In the genomic region with DNA sequence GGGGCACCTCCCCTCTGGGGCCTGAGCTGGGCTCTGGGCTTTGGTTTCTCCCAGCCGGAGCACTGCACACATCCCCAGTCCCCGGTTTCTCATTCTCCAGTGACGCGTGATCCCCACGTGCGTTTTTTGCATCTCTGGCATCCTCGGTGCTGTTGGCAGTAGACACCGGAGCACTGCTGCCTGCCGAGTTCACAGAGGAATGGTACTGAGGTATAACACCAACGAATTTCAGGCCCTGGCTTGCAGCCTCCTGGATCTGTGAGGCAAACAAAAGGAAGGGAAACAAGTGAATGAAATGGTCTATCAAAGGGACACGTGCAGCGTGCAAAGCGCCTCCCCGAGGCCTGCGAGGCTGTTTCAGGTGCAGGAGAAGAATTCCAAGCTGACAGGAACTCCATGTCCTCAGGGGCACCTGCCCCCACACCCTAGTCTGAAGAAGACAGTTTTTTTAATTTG, we compare ENCODE assay signal across 15 cellular contexts.
DNase-seq lines count a peak whose midpoint lies in the region; ATAC-seq and TF ChIP-seq lines count a peak whose summit lies in the region.
"Had no signal": no experiment of that assay in that cellular context is flagged by ENCODE, and none has a peak within 500 bp of the region (broad histone marks: within the 10 kb centered on the region; RNA-seq: fewer than 3 reads in every experiment).

No MANE protein-coding gene starts in this region.

- no peak for TF ChIP-seq CTCF in HFFc6 (IDR thresholded peaks at IDR 0.05)

- H3K4me3 Mint-ChIP-seq in T-helper 1 cell treated with Interleukin-12 subunit alpha and Interleukin-12 subunit beta and Interleukin-4 antibody, amounts not matched to agents 30 μg/mL and 1 μg/mL, for 36 hours = peak overlapping the region; percentile 54
- H3K4me3 Mint-ChIP-seq in HFFc6 = no peak overlapping the region
- H3K4me3 Mint-ChIP-seq in activated naive CD8-positive, alpha-beta T cell treated with anti-CD3 and anti-CD28 coated beads, Interleukin-2, amount 10 ng/mL, durations not matched to agents 7 days and 5 days = peak overlapping the region; percentile 58
- peak overlapping the region; percentile 20 to 82 (median 68) for H3K4me3 Mint-ChIP-seq in naive thymus-derived CD8-positive, alpha-beta T cell

- POLR2A ChIA-PET in activated naive CD8-positive, alpha-beta T cell treated with anti-CD3 and anti-CD28 coated beads, Interleukin-2, amount 10 ng/mL, durations not matched to agents 7 days and 5 days (lab: Charles Lee) = interaction anchor here (0.7 to 1.4 kb wide), 3 partner anchors 40 to 139 kb away, joined by 3 to 5 read pairs (median 3); no protein-coding TSS in a partner anchor
- POLR2A ChIA-PET in naive thymus-derived CD8-positive, alpha-beta T cell (lab: Charles Lee) = interaction anchor here (1.0 to 1.4 kb wide), 9 partner anchors 11 to 134 kb away, joined by 3 to 7 read pairs (median 4); no protein-coding TSS in a partner anchor

- peaks cover 83% of the 10 kb centered on the region for H3K36me3 Mint-ChIP-seq in T-helper 1 cell treated with Interleukin-12 subunit alpha and Interleukin-12 subunit beta and Interleukin-4 antibody, amounts not matched to agents 30 μg/mL and 1 μg/mL, for 36 hours (ENCODE audit: low read depth)
- peaks cover 44% of the 10 kb centered on the region for H3K36me3 Mint-ChIP-seq in HFFc6 (ENCODE audit: low read depth)
- peaks cover 71% of the 10 kb centered on the region for H3K36me3 Mint-ChIP-seq in activated naive CD8-positive, alpha-beta T cell treated with anti-CD3 and anti-CD28 coated beads, Interleukin-2, amount 10 ng/mL, durations not matched to agents 7 days and 5 days
- peaks cover 3 to 25% (median 9%) of the 10 kb centered on the region in 3 donors for H3K36me3 Mint-ChIP-seq in naive thymus-derived CD8-positive, alpha-beta T cell

- no peaks in the 10 kb centered on the region for H3K27me3 Mint-ChIP-seq in T-helper 1 cell treated with Interleukin-12 subunit alpha and Interleukin-12 subunit beta and Interleukin-4 antibody, amounts not matched to agents 30 μg/mL and 1 μg/mL, for 36 hours (ENCODE audit: low read depth)
- H3K27me3 Mint-ChIP-seq in HFFc6 (ENCODE audit: insufficient read depth) = no peaks in the 10 kb centered on the region; the same call in 1 of the 2 replicates
- no peaks in the 10 kb centered on the region for H3K27me3 Mint-ChIP-seq in activated naive CD8-positive, alpha-beta T cell treated with anti-CD3 and anti-CD28 coated beads, Interleukin-2, amount 10 ng/mL, durations not matched to agents 7 days and 5 days
- no peaks in the 10 kb centered on the region for H3K27me3 Mint-ChIP-seq in naive thymus-derived CD8-positive, alpha-beta T cell

- H3K27ac Mint-ChIP-seq in T-helper 1 cell treated with Interleukin-12 subunit alpha and Interleukin-12 subunit beta and Interleukin-4 antibody, amounts not matched to agents 30 μg/mL and 1 μg/mL, for 36 hours = peak overlapping the region; percentile 91
- peak overlapping the region; percentile 78 for H3K27ac Mint-ChIP-seq in HFFc6
- peak overlapping the region; percentile 82 for H3K27ac Mint-ChIP-seq in activated naive CD8-positive, alpha-beta T cell treated with anti-CD3 and anti-CD28 coated beads, Interleukin-2, amount 10 ng/mL, durations not matched to agents 7 days and 5 days
- H3K27ac Mint-ChIP-seq in naive thymus-derived CD8-positive, alpha-beta T cell = peak overlapping the region; percentile 87 to 94 (median 92)

- ATAC-seq in activated naive CD8-positive, alpha-beta T cell treated with anti-CD3 and anti-CD28 coated beads, Interleukin-2, amount 10 ng/mL, durations not matched to agents 7 days and 5 days (ENCODE audit: low read depth) = no peak
- ATAC-seq in naive thymus-derived CD8-positive, alpha-beta T cell = no peak
- no peak for ATAC-seq in HG02840 (IDR thresholded peaks at IDR 0.05; ENCODE audit: low FRiP score, unreplicated experiment)

- peaks cover 34% of the 10 kb centered on the region for H3K9me3 Mint-ChIP-seq in T-helper 1 cell treated with Interleukin-12 subunit alpha and Interleukin-12 subunit beta and Interleukin-4 antibody, amounts not matched to agents 30 μg/mL and 1 μg/mL, for 36 hours
- peaks cover 14% of the 10 kb centered on the region for H3K9me3 Mint-ChIP-seq in HFFc6
- peaks cover 13% of the 10 kb centered on the region for H3K9me3 Mint-ChIP-seq in activated naive CD8-positive, alpha-beta T cell treated with anti-CD3 and anti-CD28 coated beads, Interleukin-2, amount 10 ng/mL, durations not matched to agents 7 days and 5 days
- H3K9me3 Mint-ChIP-seq in naive thymus-derived CD8-positive, alpha-beta T cell = peaks cover 0 to 5% (median 0%) of the 10 kb centered on the region in 9 donors

- DNase-seq in T-helper 1 cell (no peak), HFFc6 (no peak), OCI-M1 (lab: John Stamatoyannopoulos, UW) (no peak)
- no peak for DNase-seq in activated naive CD8-positive, alpha-beta T cell treated with anti-CD3 and anti-CD28 coated beads, Interleukin-2, amount 10 ng/mL, durations not matched to agents 7 days and 5 days
- DNase-seq in naive thymus-derived CD8-positive, alpha-beta T cell = no peak
- DNase-seq in activated effector memory CD4-positive, alpha-beta T cell treated with Interleukin-2 at 50 U/mL for 16 hours = no peak
- DNase-seq: activated gamma-delta T cell, colonic mucosa, DMS 273 treated with DMSO at 0.1 percent for 48 hours, NCI-H2081 treated with DMSO at 0.1 percent for 48 hours, PC-9, sigmoid colon, trophoblast cell had no signal

- peaks cover 90% of the 10 kb centered on the region for H3K4me1 Mint-ChIP-seq in T-helper 1 cell treated with Interleukin-12 subunit alpha and Interleukin-12 subunit beta and Interleukin-4 antibody, amounts not matched to agents 30 μg/mL and 1 μg/mL, for 36 hours (ENCODE audit: low read depth)
- H3K4me1 Mint-ChIP-seq in HFFc6 (ENCODE audit: low read depth) = peaks cover 27% of the 10 kb centered on the region
- H3K4me1 Mint-ChIP-seq in activated naive CD8-positive, alpha-beta T cell treated with anti-CD3 and anti-CD28 coated beads, Interleukin-2, amount 10 ng/mL, durations not matched to agents 7 days and 5 days = peaks cover 63% of the 10 kb centered on the region
- peaks cover 48 to 98% (median 84%) of the 10 kb centered on the region in 4 donors for H3K4me1 Mint-ChIP-seq in naive thymus-derived CD8-positive, alpha-beta T cell
